In genomic region chr3:80395023-80395422, GRCh38 we compare ENCODE assay signal across 26 cellular contexts.
"Had no signal": no experiment of that assay in that cellular context is flagged by ENCODE, and none has a peak within 500 bp of the region (broad histone marks: within the 10 kb centered on the region; RNA-seq: fewer than 3 reads in every experiment).

No MANE protein-coding gene starts in this region.

- ATAC-seq: stimulated activated effector memory CD8-positive, alpha-beta T cell treated with anti-CD3 and anti-CD28 coated beads, Interleukin-12 subunit alpha, Interleukin-12 subunit beta, amount 100 ng/mL, for 72 hours; stimulated activated memory B cell treated with anti-CD40 and anti-IgM and Interleukin-4, amounts not matched to agents 10 μg/mL and 1 μg/mL and 100 μg/mL, for 72 hours; stimulated activated naive B cell treated with anti-CD40 and anti-IgM and Interleukin-4, amounts not matched to agents 10 μg/mL and 1 μg/mL and 100 μg/mL, for 72 hours; stimulated activated naive CD8-positive, alpha-beta T cell treated with anti-CD3 and anti-CD28 coated beads, Interleukin-15, amount 100 ng/mL, for 72 hours; stimulated activated naive CD8-positive, alpha-beta T cell treated with anti-CD3 and anti-CD28 coated beads, Interleukin-15, Interleukin-2, amounts not matched to agents 100 U/mL and 50 U/mL, for 24 hours; upper lobe of right lung had no signal

- H3K27ac ChIP-seq: stomach, suprapubic skin, testis, thoracic aorta, thyroid gland, tibial artery, tibial nerve, transverse colon, upper lobe of left lung, upper lobe of right lung, uterus, vagina had no signal

- H3K4me3 ChIP-seq: stomach, suprapubic skin, testis, thoracic aorta, thyroid gland, tibial artery, tibial nerve, transverse colon, upper lobe of left lung, upper lobe of right lung, uterus, vagina had no signal

- H3K36me3 ChIP-seq: stomach, suprapubic skin, thoracic aorta, thyroid gland, tibial artery, tibial nerve, transverse colon, upper lobe of left lung, upper lobe of right lung, uterus, vagina had no signal

- H3K9me3 ChIP-seq: stomach, suprapubic skin, testis, thoracic aorta, thyroid gland, tibial artery, tibial nerve, transverse colon, upper lobe of left lung, upper lobe of right lung, uterus, vagina had no signal

- H3K4me1 ChIP-seq: stomach, suprapubic skin, testis, thyroid gland, tibial artery, tibial nerve, transverse colon, upper lobe of left lung, upper lobe of right lung, uterus, vagina had no signal

- DNase-seq: stimulated activated CD4-positive, alpha-beta T cell treated with anti-CD3 and anti-CD28 coated beads, Interleukin-2, amount 100 ng/mL, for 48 hours; stimulated activated CD4-positive, alpha-beta T cell treated with anti-CD3 and anti-CD28 coated beads, Interleukin-4, amount 100 ng/mL, for 1 hour; stimulated activated CD4-positive, alpha-beta T cell treated with anti-CD3 and anti-CD28 coated beads, Interleukin-4, amount 100 ng/mL, for 24 hours; stimulated activated CD4-positive, alpha-beta T cell treated with anti-CD3 and anti-CD28 coated beads, Interleukin-4, amount 100 ng/mL, for 4 hours; stimulated activated CD8-positive, alpha-beta memory T cell treated with anti-CD3 and anti-CD28 coated beads, Interleukin-4, amount 100 ng/mL, for 48 hours; stimulated activated naive B cell treated with anti-CD40 and anti-IgM and Interleukin-4, amounts not matched to agents 10 μg/mL and 1 μg/mL and 100 μg/mL, for 72 hours; stimulated activated naive CD4-positive, alpha-beta T cell; stimulated activated naive CD4-positive, alpha-beta T cell treated with Interleukin-2 at 50 U/mL for 16 hours; stimulated activated naive CD8-positive, alpha-beta T cell treated with anti-CD3 and anti-CD28 coated beads, Interleukin-15, amount 100 ng/mL, for 72 hours; stimulated activated naive CD8-positive, alpha-beta T cell treated with anti-CD3 and anti-CD28 coated beads, Interleukin-15, Interleukin-2, amounts not matched to agents 100 U/mL and 50 U/mL, for 24 hours; stomach; substantia nigra; testis; thyroid gland; tibial artery; transverse colon; trophoblast cell; upper lobe of left lung; upper lobe of right lung; uterus had no signal

- H3K27me3 ChIP-seq: stomach, suprapubic skin, testis, thyroid gland, tibial artery, tibial nerve, transverse colon, upper lobe of left lung, upper lobe of right lung, uterus, vagina had no signal
